ENCODE assay signal across 35 cellular contexts in genomic region chr10:80669485-80669884, GRCh38.
"Had no signal": no experiment of that assay in that cellular context is flagged by ENCODE, and none has a peak within 500 bp of the region (broad histone marks: within the 10 kb centered on the region; RNA-seq: fewer than 3 reads in every experiment).

No MANE protein-coding gene starts in this region.

- H3K4me1 Mint-ChIP-seq: activated B cell treated with CpG ODN at 0.5 μM for 24 hours; activated CD4-positive, alpha-beta T cell treated with anti-CD3 and anti-CD28 coated beads, Interleukin-2, amount 10 ng/mL, durations not matched to agents 24 days and 14 days; activated naive CD8-positive, alpha-beta T cell treated with anti-CD3 and anti-CD28 coated beads for 36 hours; activated T-helper 17 cell treated with anti-CD3 and anti-CD28 coated beads, Interleukin-2, amount 50 U/mL, for 72 hours; central memory CD8-positive, alpha-beta T cell had no signal

- H3K4me3 Mint-ChIP-seq: activated B cell treated with CpG ODN at 0.5 μM for 24 hours; activated CD4-positive, alpha-beta memory T cell treated with anti-CD3 and anti-CD28 coated beads for 36 hours; activated CD4-positive, alpha-beta T cell treated with anti-CD3 and anti-CD28 coated beads, Interleukin-2, amount 10 ng/mL, durations not matched to agents 24 days and 14 days; activated CD8-positive, alpha-beta T cell treated with anti-CD3 and anti-CD28 coated beads for 36 hours; activated naive CD4-positive, alpha-beta T cell treated with anti-CD3 and anti-CD28 coated beads for 36 hours; activated naive CD8-positive, alpha-beta T cell treated with anti-CD3 and anti-CD28 coated beads for 36 hours; activated T-cell treated with anti-CD3 and anti-CD28 coated beads, Interleukin-2, amount 50 U/mL, for 4 hours; activated T-cell treated with anti-CD3 and anti-CD28 coated beads, Interleukin-2, amount 50 U/mL, for 72 hours; activated T-helper 1 cell treated with anti-CD3 and anti-CD28 coated beads, Interleukin-12 subunit alpha, Interleukin-12 subunit beta, Interleukin-2, Interleukin-4 antibody, amounts not matched to agents 30 ng/mL and 10 ng/mL and 1 ng/mL, durations not matched to agents 14 hours and 24 hours and 36 hours; activated T-helper 17 cell treated with anti-CD3 and anti-CD28 coated beads, Interleukin-2, amount 50 U/mL, for 72 hours; central memory CD8-positive, alpha-beta T cell; T-helper 1 cell treated with Interleukin-12 subunit alpha and Interleukin-12 subunit beta and Interleukin-4 antibody, amounts not matched to agents 30 μg/mL and 1 μg/mL, for 36 hours; T-helper 2 cell treated with Interferon-gamma antibody and Interleukin-4, amounts not matched to agents 5 μg/mL and 100 μg/mL, for 36 hours had no signal

- H3K4me3 ChIP-seq: adrenal gland, body of pancreas, cardiac muscle cell had no signal

- H3K36me3 ChIP-seq: adrenal gland, cardiac muscle cell had no signal

- H3K27ac ChIP-seq: adrenal gland, body of pancreas, cardiac muscle cell, VCaP had no signal

- H3K27me3 Mint-ChIP-seq: activated CD4-positive, alpha-beta memory T cell treated with anti-CD3 and anti-CD28 coated beads for 36 hours had no signal

- H3K27me3 ChIP-seq: adrenal gland, body of pancreas, cardiac muscle cell had no signal

- H3K27ac Mint-ChIP-seq: activated B cell treated with CpG ODN at 0.5 μM for 24 hours; activated CD4-positive, alpha-beta memory T cell treated with anti-CD3 and anti-CD28 coated beads for 36 hours; activated CD4-positive, alpha-beta T cell treated with anti-CD3 and anti-CD28 coated beads, Interleukin-2, amount 10 ng/mL, durations not matched to agents 24 days and 14 days; activated CD8-positive, alpha-beta T cell treated with anti-CD3 and anti-CD28 coated beads for 36 hours; activated naive CD4-positive, alpha-beta T cell treated with anti-CD3 and anti-CD28 coated beads for 36 hours; activated naive CD4-positive, alpha-beta T cell treated with anti-CD3 and anti-CD28 coated beads, Interleukin-2, amount 50 U/mL, for 72 hours; activated naive CD8-positive, alpha-beta T cell treated with anti-CD3 and anti-CD28 coated beads for 36 hours; activated T-cell treated with anti-CD3 and anti-CD28 coated beads, Interleukin-2, amount 50 U/mL, for 72 hours; activated T-helper 1 cell treated with anti-CD3 and anti-CD28 coated beads, Interleukin-12 subunit alpha, Interleukin-12 subunit beta, Interleukin-2, Interleukin-4 antibody, amounts not matched to agents 30 ng/mL and 10 ng/mL and 1 ng/mL, durations not matched to agents 14 hours and 24 hours and 36 hours; activated T-helper 17 cell treated with anti-CD3 and anti-CD28 coated beads, Interleukin-2, amount 50 U/mL, for 72 hours; T-helper 1 cell treated with Interleukin-12 subunit alpha and Interleukin-12 subunit beta and Interleukin-4 antibody, amounts not matched to agents 30 μg/mL and 1 μg/mL, for 36 hours; T-helper 2 cell treated with Interferon-gamma antibody and Interleukin-4, amounts not matched to agents 5 μg/mL and 100 μg/mL, for 36 hours had no signal

- H3K9me3 Mint-ChIP-seq: activated B cell treated with CpG ODN at 0.5 μM for 24 hours; activated CD4-positive, alpha-beta memory T cell treated with anti-CD3 and anti-CD28 coated beads for 36 hours; activated CD4-positive, alpha-beta T cell treated with anti-CD3 and anti-CD28 coated beads, Interleukin-2, amount 10 ng/mL, durations not matched to agents 24 days and 14 days; activated CD8-positive, alpha-beta T cell treated with anti-CD3 and anti-CD28 coated beads for 36 hours; activated naive CD4-positive, alpha-beta T cell treated with anti-CD3 and anti-CD28 coated beads for 36 hours; activated naive CD4-positive, alpha-beta T cell treated with anti-CD3 and anti-CD28 coated beads, Interleukin-2, amount 50 U/mL, for 72 hours; activated naive CD8-positive, alpha-beta T cell treated with anti-CD3 and anti-CD28 coated beads for 36 hours; activated T-cell treated with anti-CD3 and anti-CD28 coated beads, Interleukin-2, amount 50 U/mL, for 4 hours; activated T-cell treated with anti-CD3 and anti-CD28 coated beads, Interleukin-2, amount 50 U/mL, for 72 hours; activated T-helper 1 cell treated with anti-CD3 and anti-CD28 coated beads, Interleukin-12 subunit alpha, Interleukin-12 subunit beta, Interleukin-2, Interleukin-4 antibody, amounts not matched to agents 30 ng/mL and 10 ng/mL and 1 ng/mL, durations not matched to agents 14 hours and 24 hours and 36 hours; activated T-helper 17 cell treated with anti-CD3 and anti-CD28 coated beads, Interleukin-2, amount 50 U/mL, for 72 hours; central memory CD8-positive, alpha-beta T cell; T-helper 1 cell treated with Interleukin-12 subunit alpha and Interleukin-12 subunit beta and Interleukin-4 antibody, amounts not matched to agents 30 μg/mL and 1 μg/mL, for 36 hours; T-helper 2 cell treated with Interferon-gamma antibody and Interleukin-4, amounts not matched to agents 5 μg/mL and 100 μg/mL, for 36 hours had no signal

- DNase-seq: activated B cell treated with CpG ODN at 0.5 μM for 24 hours; activated CD4-positive, alpha-beta memory T cell treated with anti-CD3 and anti-CD28 coated beads for 36 hours; activated CD4-positive, alpha-beta T cell treated with anti-CD3 and anti-CD28 coated beads for 4 hours; activated CD4-positive, alpha-beta T cell treated with anti-CD3 and anti-CD28 coated beads, Interleukin-2, amount 10 ng/mL, durations not matched to agents 24 days and 14 days; activated CD4-positive, alpha-beta T cell treated with anti-CD3 and anti-CD28 coated beads, Interleukin-2, amount 50 U/mL, for 1 hour; activated CD4-positive, alpha-beta T cell treated with anti-CD3 and anti-CD28 coated beads, Interleukin-2, amount 50 U/mL, for 4 hours; activated CD4-positive, CD25-positive, alpha-beta regulatory T cell treated with anti-CD3 and anti-CD28 coated beads, Interleukin-2, amount 50 U/mL, for 72 hours; activated CD8-positive, alpha-beta T cell treated with anti-CD3 and anti-CD28 coated beads for 36 hours; activated effector memory CD4-positive, alpha-beta T cell treated with anti-CD3 and anti-CD28 coated beads, Interleukin-2, amount 50 U/mL, for 16 hours; activated gamma-delta T cell treated with Interleukin-2 at 50 U/mL for 16 hours; activated naive CD4-positive, alpha-beta T cell; activated naive CD4-positive, alpha-beta T cell treated with anti-CD3 and anti-CD28 coated beads for 36 hours; activated naive CD4-positive, alpha-beta T cell treated with anti-CD3 and anti-CD28 coated beads, Interleukin-2, amount 50 U/mL, for 16 hours; activated naive CD8-positive, alpha-beta T cell treated with anti-CD3 and anti-CD28 coated beads for 36 hours; activated T-cell treated with anti-CD3 and anti-CD28 coated beads for 4 hours; activated T-cell treated with anti-CD3 and anti-CD28 coated beads, Interleukin-2, amount 50 U/mL, for 1 hour; activated T-cell treated with anti-CD3 and anti-CD28 coated beads, Interleukin-2, amount 50 U/mL, for 4 hours; activated T-cell treated with anti-CD3 and anti-CD28 coated beads, Interleukin-2, amount 50 U/mL, for 72 hours; adrenal gland; amniotic stem cell; aorta; body of pancreas; caudate nucleus; cerebellar nuclear complex; T-helper 1 cell; T-helper 2 cell; T-helper 9 cell had no signal

- H3K36me3 Mint-ChIP-seq: activated CD4-positive, alpha-beta memory T cell treated with anti-CD3 and anti-CD28 coated beads for 36 hours; activated naive CD4-positive, alpha-beta T cell treated with anti-CD3 and anti-CD28 coated beads, Interleukin-2, amount 50 U/mL, for 72 hours; activated naive CD8-positive, alpha-beta T cell treated with anti-CD3 and anti-CD28 coated beads for 36 hours had no signal

- H3K4me1 ChIP-seq: adrenal gland, body of pancreas had no signal

- H3K9me3 ChIP-seq: adrenal gland, body of pancreas had no signal
